Comparison of ENCODE assay signal across 8 cellular contexts in the genomic region with DNA sequence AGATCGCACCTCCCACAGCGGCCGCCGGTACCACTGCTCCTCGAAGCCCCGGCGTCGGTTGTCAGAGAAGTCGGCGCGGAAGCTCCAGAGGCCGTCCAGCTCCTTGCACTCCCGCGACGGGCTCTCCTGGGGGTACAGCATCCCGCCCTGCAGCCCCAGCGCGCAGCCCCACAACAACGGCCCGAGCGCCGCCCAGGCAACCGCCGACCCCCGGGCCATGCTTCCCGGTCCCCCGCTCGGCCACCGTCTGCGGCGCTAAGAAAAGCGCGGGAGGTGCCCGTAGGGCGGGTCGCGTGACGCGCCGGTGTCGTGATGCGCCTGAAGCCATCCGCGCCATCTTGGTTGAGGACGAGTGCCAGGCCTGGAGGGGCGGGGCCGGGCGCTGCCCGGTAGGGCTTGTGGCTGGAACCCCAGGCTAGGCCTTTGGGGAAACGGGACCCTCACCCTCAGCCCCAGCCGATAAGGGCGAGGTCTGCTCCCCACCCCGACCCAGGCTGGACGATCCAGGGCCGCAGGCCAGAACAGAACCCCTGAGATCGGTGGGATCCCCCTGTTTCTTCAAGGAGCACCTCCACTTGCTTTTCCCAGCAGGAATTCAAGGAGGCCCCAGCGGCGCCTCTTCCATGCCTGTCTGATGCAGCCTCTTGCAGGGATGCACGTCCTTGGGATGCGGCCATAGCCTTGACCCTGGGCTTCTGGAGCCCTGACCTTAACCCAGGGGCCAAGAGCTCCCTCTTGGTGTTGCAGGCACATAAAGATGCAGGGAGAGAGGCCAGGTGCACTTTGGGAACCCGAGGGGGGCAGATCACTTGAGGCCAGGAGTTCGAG. TPM values are rescaled to one million over a fixed set of nuclear protein-coding genes. Genes with fewer than 3 reads are reported as not detected.
A peak's percentile ranks its signal among the peaks of the same experiment; 100 is the strongest.
DNase-seq lines count a peak whose midpoint lies in the region; ATAC-seq and TF ChIP-seq lines count a peak whose summit lies in the region.

GUSB (minus strand) TSS at position 249 of the 828 bp plus-strand sequence; CDS start at position 219, 30 bp downstream.

- H3K4me1 ChIP-seq in iPS-18a (ENCODE audit: control insufficient read depth, low read depth, low read length), result no peaks in the 10 kb centered on the region
- peaks cover 17% of the 10 kb centered on the region for H3K4me1 ChIP-seq in skeletal muscle satellite cell (ENCODE audit: control insufficient read depth, insufficient read depth, low read length)

- in situ Hi-C loops in ACHN (cut with HindIII; ENCODE audit: low pct_ligation_motif_present, low pct_unique_long_range_greater_than_20kb, low sequenced_read_pairs), result no loop called here
- in situ Hi-C loops in T47D (cut with HindIII; ENCODE audit: low pct_unique_long_range_greater_than_20kb, low sequenced_read_pairs), result no loop called here

- H3K4me3 ChIP-seq in iPS-18a (ENCODE audit: low read length) (peak within 1 kb of the TSS; percentile 74), skeletal muscle satellite cell (ENCODE audit: low read length) (peak within 1 kb of the TSS; percentile 88)

- peak; percentile 69 for ATAC-seq in GM18873 (IDR thresholded peaks at IDR 0.05; ENCODE audit: low FRiP score, unreplicated experiment)
- ATAC-seq in HG03135 (IDR thresholded peaks at IDR 0.05; ENCODE audit: unreplicated experiment), result peak; percentile 83

- H3K4me2 ChIP-seq in skeletal muscle satellite cell (ENCODE audit: low read length), result peak within 1 kb of the TSS; percentile 77

- H3K27me3 ChIP-seq in iPS-18a (ENCODE audit: control insufficient read depth, insufficient read depth, low read length), result no peaks in the 10 kb centered on the region
- no peaks in the 10 kb centered on the region for H3K27me3 ChIP-seq in skeletal muscle satellite cell (ENCODE audit: control insufficient read depth, insufficient read depth, low read length)

- no peak for TF ChIP-seq CTCF in VCaP (conservative IDR thresholded peaks at IDR 0.05)

- H3K27ac ChIP-seq in VCaP, result peak within 1 kb of the TSS; percentile 88
- H3K27ac ChIP-seq in iPS-18a (ENCODE audit: low read length), result peak within 1 kb of the TSS; percentile 45

- DNase-seq in ACHN (peak; percentile 95), NCI-H2196 treated with DMSO at 0.1 percent for 48 hours (lab: John Stamatoyannopoulos, UW; ENCODE audit: unreplicated experiment) (peak; percentile 78), T47D (ENCODE audit: low read depth in 1 of 2, low spot score in 1 of 2) (peak; percentile 91 to 94)

- peak within 1 kb of the TSS; percentile 89 for H3K9ac ChIP-seq in iPS-18a (ENCODE audit: low read length)
- H3K9ac ChIP-seq in skeletal muscle satellite cell (ENCODE audit: low read depth, low read length), result peak within 1 kb of the TSS; percentile 82

- H3K36me3 ChIP-seq in iPS-18a (ENCODE audit: control insufficient read depth, low read depth, low read length) (peaks cover 9% of the 10 kb centered on the region), skeletal muscle satellite cell (ENCODE audit: insufficient read depth, low read length) (peaks cover 10% of the 10 kb centered on the region)

- H3K9me3 ChIP-seq in iPS-18a (ENCODE audit: control insufficient read depth, low read depth, low read length) (no peaks in the 10 kb centered on the region), skeletal muscle satellite cell (replicated peaks; ENCODE audit: low read length) (no peaks in the 10 kb centered on the region)

RNA-seq across cellular contexts. Expression of gene GUSB, which starts in this region (rescaled TPM):
- total RNA-seq in skeletal muscle satellite cell (2012; rRNA removed), result 9.9 and 17.7 TPM in 2 replicates

Comparison
In these comparisons a context has a peak if more than half of its experiments do, and no peak if none do; other contexts are left out.
1. Peak in every context shown above with its lines: DNase-seq, ATAC-seq, H3K4me3 ChIP-seq and H3K27ac ChIP-seq.